In genomic region chr2:27314709-27315108, GRCh38 we compare ENCODE assay signal across 19 cellular contexts. TPM values are rescaled to one million over a fixed set of nuclear protein-coding genes. Genes with fewer than 3 reads are reported as not detected.
DNase-seq lines count a peak whose midpoint lies in the region; ATAC-seq, FAIRE-seq and TF ChIP-seq lines count a peak whose summit lies in the region.
"Had no signal": no experiment of that assay in that cellular context is flagged by ENCODE, and none has a peak within 500 bp of the region (broad histone marks: within the 10 kb centered on the region; RNA-seq: fewer than 3 reads in every experiment).

No MANE protein-coding gene starts in this region.

- H3K4me1 ChIP-seq in heart left ventricle (peaks cover 0 to 14% (median 0%) of the 10 kb centered on the region in 12 donors), H1 (replicated peaks in 1 of 4; ENCODE audit: control insufficient read depth in 3 of 4, insufficient read depth in 4 of 4, low read length in 3 of 4) (peaks cover 0 to 2% (median 0%) of the 10 kb centered on the region in 4 experiments; a peak in 1 of 7 replicates), osteoblast (ENCODE audit: insufficient read depth, low read length) (no peaks in the 10 kb centered on the region), spleen (no peaks in the 10 kb centered on the region)
- H3K4me1 ChIP-seq: BLaER1 had no signal

- no peak overlapping the region for H3K18ac ChIP-seq in H1 (ENCODE audit: extremely low read depth, low read length)

- POLR2A ChIA-PET in H1 (lab: Charles Lee; ENCODE audit: partially characterized antibody): interaction anchor here (0.6 to 2.4 kb wide), 9 partner anchors 9 to 66 kb away, joined by 3 to 13 read pairs (median 5); partner anchors contain the start of genes GTF3C2, MPV17 and ZNF513

- H3K4me3 ChIP-seq in heart left ventricle (no peak overlapping the region), H1 (ENCODE audit: extremely low read depth in 1 of 4, insufficient read depth in 2 of 4, low read depth in 3 of 4, low read length in 4 of 4) (no peak overlapping the region), osteoblast (ENCODE audit: insufficient read depth, low read length) (no peak overlapping the region), spleen (no peak overlapping the region)
- H3K4me3 ChIP-seq: BLaER1, GM23248 had no signal

- H3K27ac ChIP-seq in heart left ventricle (no peak overlapping the region), H1 (ENCODE audit: low read depth, low read length) (no peak overlapping the region), osteoblast (ENCODE audit: low read depth, low read length) (no peak overlapping the region), spleen (no peak overlapping the region)
- H3K27ac ChIP-seq: BLaER1, GM23248, HL-60 had no signal

- H3K9me3 ChIP-seq in heart left ventricle (no peaks in the 10 kb centered on the region), H1 (ENCODE audit: insufficient read depth in 2 of 2, low read depth in 1 of 2, low read length in 1 of 2) (no peaks in the 10 kb centered on the region), osteoblast (ENCODE audit: low read depth, low read length) (no peaks in the 10 kb centered on the region), spleen (no peaks in the 10 kb centered on the region)
- H3K9me3 ChIP-seq: BLaER1, Caco-2 had no signal

- no peaks in the 10 kb centered on the region for H4K20me1 ChIP-seq in H1 (replicated peaks in 1 of 2; ENCODE audit: control insufficient read depth in 1 of 2, insufficient read depth in 2 of 2, low read length in 2 of 2)
- peaks cover 52% of the 10 kb centered on the region for H4K20me1 ChIP-seq in osteoblast (ENCODE audit: insufficient read depth, low read length)

- H3K27me3 ChIP-seq in heart left ventricle (no peaks in the 10 kb centered on the region), H1 (replicated peaks in 1 of 4; ENCODE audit: control insufficient read depth in 3 of 4, extremely low read depth in 1 of 4, insufficient read depth in 3 of 4, low read length in 3 of 4) (no peaks in the 10 kb centered on the region), osteoblast (ENCODE audit: insufficient read depth, low read length) (no peaks in the 10 kb centered on the region), spleen (replicated peaks in 1 of 7) (no peaks in the 10 kb centered on the region)
- H3K27me3 ChIP-seq: BLaER1 had no signal

- no peak for TF ChIP-seq RAD21 in H1 (IDR thresholded peaks at IDR 0.05 in 1 of 2, conservative IDR thresholded peaks at IDR 0.05 in 1 of 2; ENCODE audit: low read depth in 2 of 2, low read length in 2 of 2)

- FAIRE-seq in H1 (lab: Jason Lieb, UNC): no peak
- FAIRE-seq: GM19239 had no signal

- peak overlapping the region; percentile 23; the same call in 1 of the 2 replicates for H2BK5ac ChIP-seq in H1 (ENCODE audit: low read depth, low read length)

- 0 out of 2 replicates have a peak, but pooled peaks cover 2% of the 10 kb centered on the region for H3K23me2 ChIP-seq in H1 (ENCODE audit: low read depth, low read length)

- H3K36me3 ChIP-seq in heart left ventricle: peaks cover 0 to 29% (median 10%) of the 10 kb centered on the region in 9 donors
- H3K36me3 ChIP-seq in H1 (ENCODE audit: control insufficient read depth in 2 of 4, insufficient read depth in 4 of 4, low read length in 3 of 4): peaks cover 0 to 2% (median 0%) of the 10 kb centered on the region in 4 experiments; a peak in 1 of 8 replicates
- peaks cover 26% of the 10 kb centered on the region for H3K36me3 ChIP-seq in osteoblast (ENCODE audit: insufficient read depth, low read length)
- peaks cover 0 to 83% (median 15%) of the 10 kb centered on the region in 6 donors for H3K36me3 ChIP-seq in spleen

- H2AFZ ChIP-seq in H1 (ENCODE audit: low read length) (no peak overlapping the region), osteoblast (ENCODE audit: low read length) (no peak overlapping the region)
- H2AFZ ChIP-seq: GM23248 had no signal

- WGBS in heart left ventricle, 4 donors: 80 to 90% (median 83%) methylated on average over 9 of the region's 9 CpGs
- WGBS in H1 (ENCODE audit: extremely low coverage in 1 of 2, insufficient coverage in 1 of 2, insufficient read length in 1 of 2, insufficient replicate concordance in 2 of 2, low coverage in 1 of 2, low lambda C conversion rate in 2 of 2, missing lambda C conversion rate in 1 of 2), 2 experiments: 91% methylated on average over 9 of the region's 9 CpGs; no CpG with 5 or more reads in 1 of the 2 experiments
- 88 to 100% (median 92%) methylated on average over 7 to 9 of the region's 9 CpGs for WGBS in spleen, 5 donors

- intact Hi-C loops in heart left ventricle (cut with DNase I): no loop called here
- intact Hi-C loops in left ventricle myocardium superior (cut with micrococcal nuclease): no loop called here
- intact Hi-C loops in spleen (cut with DNase I; ENCODE audit: low total_unique reads): no loop called here

- no peak overlapping the region for H2BK20ac ChIP-seq in H1 (ENCODE audit: low read length)

- no peak overlapping the region for H4K91ac ChIP-seq in H1 (replicated peaks; ENCODE audit: insufficient read length, low read length)

- H3K56ac ChIP-seq in H1 (replicated peaks; ENCODE audit: insufficient read length, low read depth, low read length): no peak overlapping the region

- H4K5ac ChIP-seq in H1 (ENCODE audit: insufficient read length, low read depth, low read length): no peak overlapping the region

- no peak overlapping the region for H3K14ac ChIP-seq in H1 (ENCODE audit: insufficient read length)

- H4K8ac ChIP-seq in H1 (ENCODE audit: extremely low read depth, insufficient read depth, low read length): no peak overlapping the region

- DNase-seq in heart left ventricle (peak in 1 of 5 donors; percentile 48), left ventricle myocardium superior (no peak), H1 (ENCODE audit: low read depth in 1 of 2, low spot score in 2 of 2) (no peak), osteoblast (ENCODE audit: insufficient read length, low spot score, missing footprints) (peak; percentile 49), spleen (peak; percentile 56), NCI-H2171 (lab: John Stamatoyannopoulos, UW) (no peak), NCI-H1436 treated with DMSO at 0.1 percent for 48 hours (lab: John Stamatoyannopoulos, UW) (no peak)
- DNase-seq: 8988T; AML-193; Caco-2; CD8-positive, alpha-beta memory T cell; DND-41; GDM1; GM23248 had no signal

- H3K4me2 ChIP-seq in H1 (ENCODE audit: insufficient read depth in 1 of 2, low read depth in 2 of 2, low read length in 2 of 2) (no peak overlapping the region), osteoblast (ENCODE audit: insufficient read depth, low read length) (no peak overlapping the region)
- H3K4me2 ChIP-seq: BLaER1 had no signal

- H3K79me1 ChIP-seq in H1 (ENCODE audit: low read depth, low read length): peaks cover 2% of the 10 kb centered on the region; the same call in 1 of the 2 replicates

- H2BK15ac ChIP-seq in H1 (ENCODE audit: low read length): no peak overlapping the region

- no peak overlapping the region for H3K9ac ChIP-seq in H1 (replicated peaks in 1 of 4; ENCODE audit: extremely low read depth in 1 of 4, low read depth in 3 of 4, low read length in 3 of 4)
- H3K9ac ChIP-seq: BLaER1, GM23248 had no signal

- no peak for TF ChIP-seq EP300 in H1 (IDR thresholded peaks at IDR 0.05; ENCODE audit: borderline replicate concordance in 1 of 2, low read depth in 2 of 2, low read length in 2 of 2)

- H3K79me2 ChIP-seq in H1 (ENCODE audit: control insufficient read depth in 1 of 2, insufficient read depth in 2 of 2, low read length in 2 of 2): no peaks in the 10 kb centered on the region
- peaks cover 9% of the 10 kb centered on the region for H3K79me2 ChIP-seq in osteoblast (ENCODE audit: insufficient read depth, low read length)

- no peak overlapping the region for H2BK12ac ChIP-seq in H1 (ENCODE audit: low read depth, low read length)

- H2BK120ac ChIP-seq in H1 (replicated peaks; ENCODE audit: low read depth, low read length): no peak overlapping the region

- no peak overlapping the region for H3K23ac ChIP-seq in H1 (ENCODE audit: insufficient read length)

- H2AK5ac ChIP-seq in H1 (ENCODE audit: low read depth, low read length): no peak overlapping the region

- TF ChIP-seq POLR2A in heart left ventricle (IDR thresholded peaks at IDR 0.05) (no peak), H1 (IDR thresholded peaks at IDR 0.05; ENCODE audit: control extremely low read depth in 1 of 2, low read depth in 2 of 2, low read length in 2 of 2) (no peak), spleen (IDR thresholded peaks at IDR 0.05) (no peak)

- ATAC-seq in heart left ventricle (peak in 3 of 4 donors; percentile 23 to 42 (median 24)), left ventricle myocardium superior (no peak), GM19324 (IDR thresholded peaks at IDR 0.05; ENCODE audit: low FRiP score, unreplicated experiment) (no peak)

- no peak for TF ChIP-seq CTCF in heart left ventricle (IDR thresholded peaks at IDR 0.05)
- TF ChIP-seq CTCF in H1 (IDR thresholded peaks at IDR 0.05; ENCODE audit: control extremely low read depth in 1 of 3, insufficient read depth in 1 of 3, low read depth in 1 of 3, low read length in 3 of 3): no peak
- no peak for TF ChIP-seq CTCF in osteoblast (IDR thresholded peaks at IDR 0.05; ENCODE audit: extremely low read depth, low read depth, low read length)
- no peak for TF ChIP-seq CTCF in spleen (IDR thresholded peaks at IDR 0.05 in 8 of 11, conservative IDR thresholded peaks at IDR 0.05 in 3 of 11)

- CTCF ChIA-PET in H1 (lab: Charles Lee; ENCODE audit: partially characterized antibody): interaction anchor here (0.6 to 5.9 kb wide), 6 partner anchors 12 to 842 kb away, joined by 3 to 48 read pairs (median 3); no protein-coding TSS in a partner anchor

- H3K4ac ChIP-seq in H1 (replicated peaks; ENCODE audit: insufficient read length, low read depth, low read length): no peak overlapping the region

RNA-seq across cellular contexts. Expression of gene UCN, which starts 6.5 kb away (rescaled TPM):
- total RNA-seq in heart left ventricle (1 to 10 TPM in 6 of 9 donors, under 1 TPM in 3; 0.60 to 2.5 (median 1.1) TPM), left ventricle myocardium superior (0.55 TPM), osteoblast (0.36 and 1.2 TPM in 2 replicates), spleen (1 to 10 TPM; 1.9 to 3.9 (median 2.4) TPM)
- polyA plus RNA-seq in heart left ventricle (1 to 10 TPM; 1.3 to 1.4 TPM), H1 (2011; rRNA removed) (0.35 and 0.93 TPM in 2 replicates), spleen (1 to 10 TPM; 2.5 to 4.4 (median 3.4) TPM)
- not detected in 2 replicates for total RNA-seq in H1 (2021; fragmentation: NEBNext Ultra II Directional; extraction: Animal tissue kit (Norgen Biotek cat#: 25700))
- 0.58 TPM for polyA plus RNA-seq in H1 (2011; cell fraction: cytosol; rRNA removed)
- polyA plus RNA-seq in H1 (2011; cell fraction: nucleus; rRNA removed): 1.6 TPM
- polyA plus RNA-seq in H1 (2012, experiment 1 of 2): 0.38 to 0.58 TPM (median 0.43 TPM) in 3 of 4 replicates, not detected in the other
- polyA plus RNA-seq in H1 (2012, experiment 2 of 2): not detected
- polyA plus RNA-seq in H1 (2013, experiment 1 of 2): 0.28 TPM
- polyA plus RNA-seq in H1 (2013, experiment 2 of 2): 0.15 TPM
- not detected in 2 replicates for polyA minus RNA-seq in H1 (2011; rRNA and poly(A)+ RNA removed)
- not detected for polyA minus RNA-seq in H1 (2011; cell fraction: cytosol; rRNA and poly(A)+ RNA removed)
- polyA minus RNA-seq in H1 (2011; cell fraction: nucleus; rRNA and poly(A)+ RNA removed): not detected
- total RNA-seq: Caco-2, GM23248 had no signal

RNA-seq across cellular contexts. Expression of gene MPV17, which starts 8.2 kb away (rescaled TPM):
- total RNA-seq in heart left ventricle: 100 to 1,000 TPM in 1 of 9 donors, 10 to 100 TPM in 8; 48.8 to 103 (median 65.7) TPM
- 100 to 1,000 TPM in 1 of 2 donors, 10 to 100 TPM in 1; 69.3 to 134 TPM for polyA plus RNA-seq in heart left ventricle
- 47.2 TPM for total RNA-seq in left ventricle myocardium superior
- total RNA-seq in H1 (2021; fragmentation: NEBNext Ultra II Directional; extraction: Animal tissue kit (Norgen Biotek cat#: 25700)): 45.2 and 46.1 TPM in 2 replicates
- polyA plus RNA-seq in H1 (2011; rRNA removed): 148 and 181 TPM in 2 replicates
- 116 TPM for polyA plus RNA-seq in H1 (2011; cell fraction: cytosol; rRNA removed)
- polyA plus RNA-seq in H1 (2011; cell fraction: nucleus; rRNA removed): 98.4 TPM
- polyA plus RNA-seq in H1 (2012, experiment 1 of 2): 73.4 to 78.7 TPM (median 77.0 TPM) in 4 replicates
- polyA plus RNA-seq in H1 (2012, experiment 2 of 2): 91.9 TPM
- 93.7 TPM for polyA plus RNA-seq in H1 (2013, experiment 1 of 2)
- 97.7 TPM for polyA plus RNA-seq in H1 (2013, experiment 2 of 2)
- polyA minus RNA-seq in H1 (2011; rRNA and poly(A)+ RNA removed): 104 and 115 TPM in 2 replicates
- polyA minus RNA-seq in H1 (2011; cell fraction: cytosol; rRNA and poly(A)+ RNA removed): 27.7 TPM
- polyA minus RNA-seq in H1 (2011; cell fraction: nucleus; rRNA and poly(A)+ RNA removed): 39.2 TPM
- 98.8 and 112 TPM in 2 replicates for total RNA-seq in osteoblast
- 100 to 1,000 TPM in 1 of 7 donors, 10 to 100 TPM in 6; 58.0 to 101 (median 73.9) TPM for total RNA-seq in spleen
- 10 to 100 TPM; 78.8 to 83.1 (median 81.7) TPM for polyA plus RNA-seq in spleen

RNA-seq across cellular contexts. Expression of gene TRIM54, which starts 32.5 kb away (rescaled TPM):
- total RNA-seq in heart left ventricle (100 to 1,000 TPM; 175 to 329 (median 241) TPM), left ventricle myocardium superior (291 TPM), osteoblast (not detected in 2 replicates), spleen (1 to 10 TPM in 1 of 7 donors, under 1 TPM in 5, not detected in 1; 0.23 to 3.1 (median 0.48) TPM)
- polyA plus RNA-seq in heart left ventricle (100 to 1,000 TPM; 128 to 324 TPM), H1 (2011; rRNA removed) (5.8 and 6.1 TPM in 2 replicates), spleen (under 1 TPM; 0.22 to 0.77 (median 0.49) TPM)
- 3.9 and 4.2 TPM in 2 replicates for total RNA-seq in H1 (2021; fragmentation: NEBNext Ultra II Directional; extraction: Animal tissue kit (Norgen Biotek cat#: 25700))
- 7.8 TPM for polyA plus RNA-seq in H1 (2011; cell fraction: cytosol; rRNA removed)
- 12.0 TPM for polyA plus RNA-seq in H1 (2011; cell fraction: nucleus; rRNA removed)
- 4.3 to 7.4 TPM (median 6.5 TPM) in 4 replicates for polyA plus RNA-seq in H1 (2012, experiment 1 of 2)
- 3.4 TPM for polyA plus RNA-seq in H1 (2012, experiment 2 of 2)
- 2.9 TPM for polyA plus RNA-seq in H1 (2013, experiment 1 of 2)
- polyA plus RNA-seq in H1 (2013, experiment 2 of 2): 2.2 TPM
- polyA minus RNA-seq in H1 (2011; rRNA and poly(A)+ RNA removed): 4.3 and 5.3 TPM in 2 replicates
- polyA minus RNA-seq in H1 (2011; cell fraction: cytosol; rRNA and poly(A)+ RNA removed): 1.8 TPM
- polyA minus RNA-seq in H1 (2011; cell fraction: nucleus; rRNA and poly(A)+ RNA removed): 2.7 TPM
- total RNA-seq: GM23248 had no signal
- polyA plus RNA-seq: CD8-positive, alpha-beta memory T cell; GM23248 had no signal

RNA-seq across cellular contexts. Expression of gene DNAJC5G, which starts 39.5 kb away (rescaled TPM):
- total RNA-seq in heart left ventricle: 1 to 10 TPM in 5 of 9 donors, under 1 TPM in 4; 0.36 to 3.3 (median 1.2) TPM
- polyA plus RNA-seq in heart left ventricle: 1 to 10 TPM in 1 of 2 donors, under 1 TPM in 1; 0.11 to 1.8 TPM
- total RNA-seq in left ventricle myocardium superior: 2.1 TPM
- 1.4 TPM in 2 replicates for total RNA-seq in H1 (2021; fragmentation: NEBNext Ultra II Directional; extraction: Animal tissue kit (Norgen Biotek cat#: 25700))
- polyA plus RNA-seq in H1 (2011; rRNA removed): 0.75 and 0.83 TPM in 2 replicates
- 1.0 TPM for polyA plus RNA-seq in H1 (2011; cell fraction: cytosol; rRNA removed)
- polyA plus RNA-seq in H1 (2011; cell fraction: nucleus; rRNA removed): 2.6 TPM
- 0.86 to 1.3 TPM (median 1.1 TPM) in 4 replicates for polyA plus RNA-seq in H1 (2012, experiment 1 of 2)
- polyA plus RNA-seq in H1 (2012, experiment 2 of 2): 0.18 TPM
- polyA plus RNA-seq in H1 (2013, experiment 1 of 2): 0.51 TPM
- polyA plus RNA-seq in H1 (2013, experiment 2 of 2): 0.63 TPM
- polyA minus RNA-seq in H1 (2011; rRNA and poly(A)+ RNA removed): 0.60 and 1.7 TPM in 2 replicates
- polyA minus RNA-seq in H1 (2011; cell fraction: cytosol; rRNA and poly(A)+ RNA removed): 1.2 TPM
- 1.00 TPM for polyA minus RNA-seq in H1 (2011; cell fraction: nucleus; rRNA and poly(A)+ RNA removed)
- total RNA-seq in osteoblast: not detected in 2 replicates
- not detected for total RNA-seq in spleen
- not detected for polyA plus RNA-seq in spleen
- total RNA-seq: CD8-positive, alpha-beta memory T cell; GM23248; H7 had no signal
- polyA plus RNA-seq: CD8-positive, alpha-beta memory T cell; GM23248 had no signal

RNA-seq across cellular contexts. Expression of gene GTF3C2, which starts 41.9 kb away (rescaled TPM):
- total RNA-seq in heart left ventricle (10 to 100 TPM; 19.9 to 42.6 (median 28.3) TPM), left ventricle myocardium superior (19.8 TPM), osteoblast (32.7 and 34.4 TPM in 2 replicates), spleen (10 to 100 TPM; 56.8 to 73.8 (median 61.9) TPM)
- polyA plus RNA-seq in heart left ventricle (10 to 100 TPM; 17.8 to 21.9 TPM), H1 (2011; rRNA removed) (121 and 127 TPM in 2 replicates), spleen (10 to 100 TPM; 27.5 to 39.1 (median 37.1) TPM)
- total RNA-seq in H1 (2021; fragmentation: NEBNext Ultra II Directional; extraction: Animal tissue kit (Norgen Biotek cat#: 25700)): 118 and 129 TPM in 2 replicates
- 107 TPM for polyA plus RNA-seq in H1 (2011; cell fraction: cytosol; rRNA removed)
- polyA plus RNA-seq in H1 (2011; cell fraction: nucleus; rRNA removed): 166 TPM
- polyA plus RNA-seq in H1 (2012, experiment 1 of 2): 104 to 106 TPM (median 105 TPM) in 4 replicates
- polyA plus RNA-seq in H1 (2012, experiment 2 of 2): 83.0 TPM
- polyA plus RNA-seq in H1 (2013, experiment 1 of 2): 62.8 TPM
- polyA plus RNA-seq in H1 (2013, experiment 2 of 2): 59.8 TPM
- polyA minus RNA-seq in H1 (2011; rRNA and poly(A)+ RNA removed): 155 TPM in 2 replicates
- polyA minus RNA-seq in H1 (2011; cell fraction: cytosol; rRNA and poly(A)+ RNA removed): 55.5 TPM
- 101 TPM for polyA minus RNA-seq in H1 (2011; cell fraction: nucleus; rRNA and poly(A)+ RNA removed)

Comparison
In these comparisons a context has a peak if more than half of its experiments do, and no peak if none do; other contexts are left out.
1. ATAC-seq: peak in heart left ventricle (3 of 4); none in left ventricle myocardium superior (single experiment) and GM19324 (single experiment).
2. DNase-seq: peak in osteoblast (single experiment) and spleen (single experiment); none in left ventricle myocardium superior (single experiment), H1 (0 of 2), NCI-H2171 (single experiment) and NCI-H1436 treated with DMSO at 0.1 percent for 48 hours (single experiment).
3. RNA of gene TRIM54, which starts 32.5 kb away (total RNA-seq): 291 TPM in left ventricle myocardium superior (single experiment) and 175 to 329 TPM in heart left ventricle; 3.9 to 4.2 TPM in H1, 0.23 to 3.1 TPM in spleen and not detected in osteoblast; every median in the first group is over 10 times any median in the second.